Comparison of ENCODE assay signal across 12 cellular contexts in genomic region chr9:37374892-37375291, GRCh38. TPM values are rescaled to one million over a fixed set of nuclear protein-coding genes. Genes with fewer than 3 reads are reported as not detected.
DNase-seq lines count a peak whose midpoint lies in the region; ATAC-seq and TF ChIP-seq lines count a peak whose summit lies in the region.
"Had no signal": no experiment of that assay in that cellular context is flagged by ENCODE, and none has a peak within 500 bp of the region (broad histone marks: within the 10 kb centered on the region; RNA-seq: fewer than 3 reads in every experiment).

No MANE protein-coding gene starts in this region.

- peaks cover 83 to 91% (median 88%) of the 10 kb centered on the region in 3 donors for H3K4me1 Mint-ChIP-seq in naive B cell

- no TSS peak for BruUV-seq in A673 (replicated peaks; lab: Mats Ljungman, UMichigan)

- H3K9me3 Mint-ChIP-seq in naive B cell, result no peaks in the 10 kb centered on the region
- H3K9me3 Mint-ChIP-seq: activated naive CD4-positive, alpha-beta T cell treated with anti-CD3 and anti-CD28 coated beads, Interleukin-2, amount 50 U/mL, for 72 hours had no signal

- H3K36me3 Mint-ChIP-seq in naive B cell, result peaks cover 0 to 8% of the 10 kb centered on the region in 2 donors
- H3K36me3 Mint-ChIP-seq: activated naive CD4-positive, alpha-beta T cell treated with anti-CD3 and anti-CD28 coated beads, Interleukin-2, amount 50 U/mL, for 72 hours had no signal

- POLR2A ChIA-PET in A673 (lab: Charles Lee; ENCODE audit: low non-redundant PET), result no interaction called here

- peak overlapping the region; percentile 95 to 100 (median 98) for H3K27ac Mint-ChIP-seq in naive B cell
- H3K27ac Mint-ChIP-seq: activated naive CD4-positive, alpha-beta T cell treated with anti-CD3 and anti-CD28 coated beads, Interleukin-2, amount 50 U/mL, for 72 hours had no signal

- H3K4me1 ChIP-seq in A673 (ENCODE audit: insufficient read depth, low read length, poor library complexity, severe bottlenecking) (no peaks in the 10 kb centered on the region), sigmoid colon (no peaks in the 10 kb centered on the region)

- H3K9me3 ChIP-seq in A673 (ENCODE audit: low read depth, low read length, poor library complexity, severe bottlenecking) (no peaks in the 10 kb centered on the region), sigmoid colon (no peaks in the 10 kb centered on the region)
- H3K9me3 ChIP-seq: SK-N-SH had no signal

- H3K27me3 ChIP-seq in A673 (replicated peaks; ENCODE audit: insufficient read depth, low read depth, low read length, poor library complexity) (no peaks in the 10 kb centered on the region), sigmoid colon (no peaks in the 10 kb centered on the region)

- H3K27ac ChIP-seq in A673 (ENCODE audit: low read depth, low read length, poor library complexity, severe bottlenecking), result no peak overlapping the region
- no peak overlapping the region for H3K27ac ChIP-seq in sigmoid colon

- peak overlapping the region in 7 of 8 donors; percentile 41 to 80 (median 48) for H3K4me3 Mint-ChIP-seq in naive B cell

- TF ChIP-seq CTCF in A673 (conservative IDR thresholded peaks at IDR 0.05; ENCODE audit: low read depth, low read length), result no peak
- TF ChIP-seq CTCF in sigmoid colon (IDR thresholded peaks at IDR 0.05), result no peak

- DNase-seq in naive B cell (peak; percentile 89), activated gamma-delta T cell (lab: John Stamatoyannopoulos, UW) (no peak), A673 (ENCODE audit: low spot score) (no peak), NCI-H2196 treated with DMSO at 0.1 percent for 48 hours (lab: John Stamatoyannopoulos, UW; ENCODE audit: unreplicated experiment) (no peak), sigmoid colon (no peak)
- DNase-seq: NCI-H524, SK-N-SH had no signal

- no peaks in the 10 kb centered on the region for H3K27me3 Mint-ChIP-seq in naive B cell

- WGBS in sigmoid colon, 2 donors, result 62 to 87% methylated on average over 6 of the region's 6 CpGs

- TF ChIP-seq EP300 in sigmoid colon (IDR thresholded peaks at IDR 0.05), result no peak

- ATAC-seq in GM18867 (IDR thresholded peaks at IDR 0.05; ENCODE audit: unreplicated experiment), result peak; percentile 34
- ATAC-seq in GM21526 (IDR thresholded peaks at IDR 0.05; ENCODE audit: low FRiP score, unreplicated experiment), result peak; percentile 33
- ATAC-seq in HG03442 (IDR thresholded peaks at IDR 0.05; ENCODE audit: unreplicated experiment), result peak; percentile 34
- peak; percentile 76 for ATAC-seq in naive B cell (ENCODE audit: low read depth in 2 of 2)
- ATAC-seq: activated naive CD4-positive, alpha-beta T cell treated with anti-CD3 and anti-CD28 coated beads, Interleukin-2, amount 50 U/mL, for 72 hours had no signal

- intact Hi-C loops in A673 (cut with micrococcal nuclease; ENCODE audit: unreplicated experiment) (no loop called here), sigmoid colon (cut with DNase I) (no loop called here)

- no peaks in the 10 kb centered on the region for H3K36me3 ChIP-seq in A673 (ENCODE audit: insufficient read depth, low read length, poor library complexity, severe bottlenecking)
- no peaks in the 10 kb centered on the region for H3K36me3 ChIP-seq in sigmoid colon

- TF ChIP-seq POLR2A in sigmoid colon (IDR thresholded peaks at IDR 0.05), result no peak

- CTCF ChIA-PET in A673 (lab: Charles Lee), result interaction anchor here (0.6 kb wide), 1 partner anchor 32 kb away, joined by 3 read pairs; no protein-coding TSS in a partner anchor

- H3K4me3 ChIP-seq in A673 (ENCODE audit: low read depth, low read length, poor library complexity, severe bottlenecking) (no peak overlapping the region), sigmoid colon (no peak overlapping the region)
- H3K4me3 ChIP-seq: lung had no signal

RNA-seq across cellular contexts. Expression of gene GRHPR, which starts 47.6 kb away (rescaled TPM):
- polyA plus RNA-seq in naive B cell (ENCODE audit: low read depth in 6 of 6) (100 to 1,000 TPM in 5 of 6 donors, 10 to 100 TPM in 1; 90.5 to 185 (median 126) TPM), sigmoid colon (10 to 100 TPM; 84.1 to 94.9 (median 88.8) TPM)
- total RNA-seq in A673 (2021) (102 and 118 TPM in 2 replicates), sigmoid colon (100 to 1,000 TPM; 127 to 165 (median 157) TPM)
